ENCODE assay signal across 1 cellular context in the genomic region with DNA sequence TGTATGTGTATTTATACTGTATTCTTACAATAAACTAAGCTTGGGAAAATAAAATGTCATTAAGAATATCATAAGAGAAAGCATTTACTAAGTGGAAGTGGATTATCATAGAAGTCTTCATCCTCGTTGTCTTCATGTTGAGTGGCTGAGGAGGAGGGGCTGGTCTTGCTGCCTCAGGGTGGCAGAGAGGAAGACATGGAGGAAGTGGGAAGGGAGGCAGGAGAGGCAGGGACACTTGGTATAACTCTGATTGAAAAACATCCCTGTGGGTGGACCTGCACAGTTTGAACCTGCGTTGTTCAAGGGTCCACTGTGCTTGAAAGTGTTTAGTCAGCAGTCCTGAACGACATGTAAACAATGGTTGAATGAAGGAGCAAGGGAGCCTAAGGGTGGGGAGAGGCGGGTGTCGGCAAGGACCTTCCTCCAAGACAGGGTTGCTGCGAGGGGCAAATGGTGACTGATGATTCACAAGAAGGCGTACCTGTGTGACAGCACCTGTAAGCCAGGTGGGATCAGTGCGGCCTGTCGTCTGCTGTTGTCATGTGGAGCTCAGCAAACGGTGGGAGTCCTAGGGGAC.
TF ChIP-seq lines count a peak whose summit lies in the region.

No MANE protein-coding gene starts in this region.

TF ChIP-seq in WTC11, 78 proteins besides CTCF, POLR2A, EP300 and RAD21 (continued from another document):
- TF ChIP-seq, protein P1, sequence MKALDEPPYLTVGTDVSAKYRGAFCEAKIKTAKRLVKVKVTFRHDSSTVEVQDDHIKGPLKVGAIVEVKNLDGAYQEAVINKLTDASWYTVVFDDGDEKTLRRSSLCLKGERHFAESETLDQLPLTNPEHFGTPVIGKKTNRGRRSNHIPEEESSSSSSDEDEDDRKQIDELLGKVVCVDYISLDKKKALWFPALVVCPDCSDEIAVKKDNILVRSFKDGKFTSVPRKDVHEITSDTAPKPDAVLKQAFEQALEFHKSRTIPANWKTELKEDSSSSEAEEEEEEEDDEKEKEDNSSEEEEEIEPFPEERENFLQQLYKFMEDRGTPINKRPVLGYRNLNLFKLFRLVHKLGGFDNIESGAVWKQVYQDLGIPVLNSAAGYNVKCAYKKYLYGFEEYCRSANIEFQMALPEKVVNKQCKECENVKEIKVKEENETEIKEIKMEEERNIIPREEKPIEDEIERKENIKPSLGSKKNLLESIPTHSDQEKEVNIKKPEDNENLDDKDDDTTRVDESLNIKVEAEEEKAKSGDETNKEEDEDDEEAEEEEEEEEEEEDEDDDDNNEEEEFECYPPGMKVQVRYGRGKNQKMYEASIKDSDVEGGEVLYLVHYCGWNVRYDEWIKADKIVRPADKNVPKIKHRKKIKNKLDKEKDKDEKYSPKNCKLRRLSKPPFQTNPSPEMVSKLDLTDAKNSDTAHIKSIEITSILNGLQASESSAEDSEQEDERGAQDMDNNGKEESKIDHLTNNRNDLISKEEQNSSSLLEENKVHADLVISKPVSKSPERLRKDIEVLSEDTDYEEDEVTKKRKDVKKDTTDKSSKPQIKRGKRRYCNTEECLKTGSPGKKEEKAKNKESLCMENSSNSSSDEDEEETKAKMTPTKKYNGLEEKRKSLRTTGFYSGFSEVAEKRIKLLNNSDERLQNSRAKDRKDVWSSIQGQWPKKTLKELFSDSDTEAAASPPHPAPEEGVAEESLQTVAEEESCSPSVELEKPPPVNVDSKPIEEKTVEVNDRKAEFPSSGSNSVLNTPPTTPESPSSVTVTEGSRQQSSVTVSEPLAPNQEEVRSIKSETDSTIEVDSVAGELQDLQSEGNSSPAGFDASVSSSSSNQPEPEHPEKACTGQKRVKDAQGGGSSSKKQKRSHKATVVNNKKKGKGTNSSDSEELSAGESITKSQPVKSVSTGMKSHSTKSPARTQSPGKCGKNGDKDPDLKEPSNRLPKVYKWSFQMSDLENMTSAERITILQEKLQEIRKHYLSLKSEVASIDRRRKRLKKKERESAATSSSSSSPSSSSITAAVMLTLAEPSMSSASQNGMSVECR (CRISPR knock-in tag; IDR thresholded peaks at IDR 0.05; ENCODE audit: borderline replicate concordance), result no peak
- TF ChIP-seq FOXK1 (CRISPR knock-in tag; IDR thresholded peaks at IDR 0.05) (no peak), NR2C2 (CRISPR knock-in tag; IDR thresholded peaks at IDR 0.05) (no peak), PRDM15 (CRISPR knock-in tag; IDR thresholded peaks at IDR 0.05) (peak; percentile 76)
